1 cellular context compared by ENCODE assay signal in genomic region chr22:46682011-46682731, GRCh38.
A peak's percentile ranks its signal among the peaks of the same experiment; 100 is the strongest.
TF ChIP-seq lines count a peak whose summit lies in the region.

No MANE protein-coding gene starts in this region.

TF ChIP-seq in HepG2, 621 proteins besides CTCF, POLR2A, EP300 and RAD21:
- no peak for TF ChIP-seq NFRKB (IDR thresholded peaks at IDR 0.05)
- no peak for TF ChIP-seq ZBTB8A (CRISPR knock-in tag; IDR thresholded peaks at IDR 0.05; ENCODE audit: borderline replicate concordance, low read depth)
- peak; percentile 21; the same call in 1 of the 2 replicates for TF ChIP-seq ZNF687 (CRISPR knock-in tag; IDR thresholded peaks at IDR 0.05)
- no peak for TF ChIP-seq ZNF205 (CRISPR knock-in tag; IDR thresholded peaks at IDR 0.05)
- peak; percentile 52 for TF ChIP-seq AGO2 (optimal IDR thresholded peaks at IDR 0.05; ENCODE audit: low read depth, low read length)
- no peak for TF ChIP-seq SMC3 (IDR thresholded peaks at IDR 0.05; ENCODE audit: low read length)
